ENCODE assay signal across 1 cellular context in the genomic region with DNA sequence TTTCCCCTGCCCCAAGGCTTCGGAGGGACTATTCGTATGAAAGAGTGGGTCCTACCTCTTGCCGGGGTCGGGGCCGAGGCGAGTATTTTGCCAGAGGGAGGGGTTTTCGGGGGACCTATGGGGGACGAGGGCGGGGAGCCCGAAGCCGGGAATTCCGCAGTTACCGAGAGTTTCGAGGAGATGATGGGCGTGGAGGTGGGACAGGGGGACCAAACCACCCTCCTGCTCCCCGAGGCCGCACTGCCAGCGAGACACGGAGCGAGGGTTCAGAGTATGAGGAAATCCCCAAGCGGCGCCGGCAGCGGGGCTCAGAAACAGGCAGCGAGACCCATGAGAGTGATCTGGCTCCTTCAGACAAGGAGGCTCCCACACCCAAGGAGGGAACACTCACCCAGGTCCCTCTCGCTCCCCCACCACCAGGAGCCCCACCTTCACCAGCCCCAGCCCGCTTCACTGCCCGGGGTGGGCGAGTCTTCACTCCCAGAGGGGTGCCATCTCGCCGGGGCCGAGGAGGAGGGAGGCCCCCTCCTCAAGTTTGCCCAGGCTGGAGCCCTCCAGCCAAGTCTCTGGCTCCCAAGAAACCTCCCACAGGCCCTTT.
TF ChIP-seq lines count a peak whose summit lies in the region.

No MANE protein-coding gene starts in this region.

TF ChIP-seq in HEK293, 187 proteins besides CTCF, POLR2A, EP300 and RAD21 (continued from another document):
- TF ChIP-seq, protein P1, sequence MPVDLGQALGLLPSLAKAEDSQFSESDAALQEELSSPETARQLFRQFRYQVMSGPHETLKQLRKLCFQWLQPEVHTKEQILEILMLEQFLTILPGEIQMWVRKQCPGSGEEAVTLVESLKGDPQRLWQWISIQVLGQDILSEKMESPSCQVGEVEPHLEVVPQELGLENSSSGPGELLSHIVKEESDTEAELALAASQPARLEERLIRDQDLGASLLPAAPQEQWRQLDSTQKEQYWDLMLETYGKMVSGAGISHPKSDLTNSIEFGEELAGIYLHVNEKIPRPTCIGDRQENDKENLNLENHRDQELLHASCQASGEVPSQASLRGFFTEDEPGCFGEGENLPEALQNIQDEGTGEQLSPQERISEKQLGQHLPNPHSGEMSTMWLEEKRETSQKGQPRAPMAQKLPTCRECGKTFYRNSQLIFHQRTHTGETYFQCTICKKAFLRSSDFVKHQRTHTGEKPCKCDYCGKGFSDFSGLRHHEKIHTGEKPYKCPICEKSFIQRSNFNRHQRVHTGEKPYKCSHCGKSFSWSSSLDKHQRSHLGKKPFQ (tag by site-specific recombination; IDR thresholded peaks at IDR 0.05) = no peak
- TF ChIP-seq, protein P2, sequence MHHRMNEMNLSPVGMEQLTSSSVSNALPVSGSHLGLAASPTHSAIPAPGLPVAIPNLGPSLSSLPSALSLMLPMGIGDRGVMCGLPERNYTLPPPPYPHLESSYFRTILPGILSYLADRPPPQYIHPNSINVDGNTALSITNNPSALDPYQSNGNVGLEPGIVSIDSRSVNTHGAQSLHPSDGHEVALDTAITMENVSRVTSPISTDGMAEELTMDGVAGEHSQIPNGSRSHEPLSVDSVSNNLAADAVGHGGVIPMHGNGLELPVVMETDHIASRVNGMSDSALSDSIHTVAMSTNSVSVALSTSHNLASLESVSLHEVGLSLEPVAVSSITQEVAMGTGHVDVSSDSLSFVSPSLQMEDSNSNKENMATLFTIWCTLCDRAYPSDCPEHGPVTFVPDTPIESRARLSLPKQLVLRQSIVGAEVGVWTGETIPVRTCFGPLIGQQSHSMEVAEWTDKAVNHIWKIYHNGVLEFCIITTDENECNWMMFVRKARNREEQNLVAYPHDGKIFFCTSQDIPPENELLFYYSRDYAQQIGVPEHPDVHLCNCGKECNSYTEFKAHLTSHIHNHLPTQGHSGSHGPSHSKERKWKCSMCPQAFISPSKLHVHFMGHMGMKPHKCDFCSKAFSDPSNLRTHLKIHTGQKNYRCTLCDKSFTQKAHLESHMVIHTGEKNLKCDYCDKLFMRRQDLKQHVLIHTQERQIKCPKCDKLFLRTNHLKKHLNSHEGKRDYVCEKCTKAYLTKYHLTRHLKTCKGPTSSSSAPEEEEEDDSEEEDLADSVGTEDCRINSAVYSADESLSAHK (tag by site-specific recombination; IDR thresholded peaks at IDR 0.05) = peak; percentile 83
- TF ChIP-seq ZNF24 (tag by site-specific recombination; IDR thresholded peaks at IDR 0.05) (no peak), GLIS2 (tag by site-specific recombination; IDR thresholded peaks at IDR 0.05) (0 out of 2 replicates have a peak, but pooled peaks have one; percentile 11)
